ENCODE assay signal across 17 cellular contexts in genomic region chr7:73850212-73850611, GRCh38. TPM values are rescaled to one million over a fixed set of nuclear protein-coding genes. Genes with fewer than 3 reads are reported as not detected.
A peak's percentile ranks its signal among the peaks of the same experiment; 100 is the strongest.
DNase-seq lines count a peak whose midpoint lies in the region; ATAC-seq and TF ChIP-seq lines count a peak whose summit lies in the region.
"Had no signal": no experiment of that assay in that cellular context is flagged by ENCODE, and none has a peak within 500 bp of the region (broad histone marks: within the 10 kb centered on the region; RNA-seq: fewer than 3 reads in every experiment).

No MANE protein-coding gene starts in this region.

- no peaks in the 10 kb centered on the region for H3K27me3 ChIP-seq in SJSA1 (replicated peaks)
- H3K27me3 ChIP-seq in foreskin keratinocyte = no peaks in the 10 kb centered on the region
- peaks cover 0 to 5% (median 0%) of the 10 kb centered on the region in 3 donors for H3K27me3 ChIP-seq in gastrocnemius medialis
- H3K27me3 ChIP-seq: pancreas, upper lobe of left lung had no signal

- no peak overlapping the region for H3K4me3 ChIP-seq in SJSA1
- no peak overlapping the region for H3K4me3 ChIP-seq in gastrocnemius medialis
- H3K4me3 ChIP-seq: BLaER1, lung, pancreas, upper lobe of left lung had no signal

- ATAC-seq in foreskin keratinocyte = no peak
- no peak for ATAC-seq in gastrocnemius medialis
- no peak for ATAC-seq in stimulated activated naive CD8-positive, alpha-beta T cell treated with anti-CD3 and anti-CD28 coated beads, Interleukin-15, amount 100 ng/mL, for 72 hours
- no peak for ATAC-seq in HG03039 (IDR thresholded peaks at IDR 0.05; ENCODE audit: unreplicated experiment)

- H3K9me3 Mint-ChIP-seq in stimulated activated naive CD8-positive, alpha-beta T cell treated with anti-CD3 and anti-CD28 coated beads, Interleukin-15, amount 100 ng/mL, for 72 hours = no peaks in the 10 kb centered on the region
- H3K9me3 Mint-ChIP-seq: activated B cell treated with CpG ODN at 0.5 μM for 24 hours; activated naive CD8-positive, alpha-beta T cell treated with anti-CD3 and anti-CD28 coated beads, Interleukin-2, amount 10 ng/mL, durations not matched to agents 7 days and 5 days; IgD-negative memory B cell had no signal

- no peak overlapping the region for H3K27ac Mint-ChIP-seq in stimulated activated naive CD8-positive, alpha-beta T cell treated with anti-CD3 and anti-CD28 coated beads, Interleukin-15, amount 100 ng/mL, for 72 hours
- H3K27ac Mint-ChIP-seq: activated B cell treated with CpG ODN at 0.5 μM for 24 hours; activated naive CD8-positive, alpha-beta T cell treated with anti-CD3 and anti-CD28 coated beads, Interleukin-2, amount 10 ng/mL, durations not matched to agents 7 days and 5 days; IgD-negative memory B cell had no signal

- H3K4me1 ChIP-seq in SJSA1 (replicated peaks) (peaks cover 37% of the 10 kb centered on the region), foreskin keratinocyte (peaks cover 44% of the 10 kb centered on the region), gastrocnemius medialis (no peaks in the 10 kb centered on the region)

- peaks cover 18% of the 10 kb centered on the region for H3K27me3 Mint-ChIP-seq in stimulated activated naive CD8-positive, alpha-beta T cell treated with anti-CD3 and anti-CD28 coated beads, Interleukin-15, amount 100 ng/mL, for 72 hours

- in situ Hi-C loops in Caki2 (cut with HindIII; ENCODE audit: low pct_unique_long_range_greater_than_20kb, low sequenced_read_pairs) = no loop called here
- in situ Hi-C loops in gastrocnemius medialis (cut with MboI; ENCODE audit: low sequenced_read_pairs in 4 of 4) = loop anchor here in 2 of 4 donors (5.0 to 25.0 kb wide), 3 partner anchors 38 to 245 kb away; partner anchors contain the start of gene MLXIPL (in 1 of the 2)

- H3K27ac ChIP-seq in SJSA1 = peak overlapping the region; percentile 92
- H3K27ac ChIP-seq in foreskin keratinocyte = peak overlapping the region; percentile 97
- H3K27ac ChIP-seq in gastrocnemius medialis = peak overlapping the region; percentile 21 to 56 (median 36)
- H3K27ac ChIP-seq: BLaER1 had no signal

- H3K4me1 Mint-ChIP-seq in stimulated activated naive CD8-positive, alpha-beta T cell treated with anti-CD3 and anti-CD28 coated beads, Interleukin-15, amount 100 ng/mL, for 72 hours = peaks cover 31% of the 10 kb centered on the region

- DNase-seq in Caki2 (ENCODE audit: low read depth) (peak; percentile 62), SJSA1 (ENCODE audit: low read depth in 1 of 2, low spot score in 2 of 2) (no peak), foreskin keratinocyte (no peak), gastrocnemius medialis (no peak), KG1 (lab: John Stamatoyannopoulos, UW) (no peak)
- no peak for DNase-seq in stimulated activated naive CD8-positive, alpha-beta T cell treated with anti-CD3 and anti-CD28 coated beads, Interleukin-15, amount 100 ng/mL, for 72 hours
- DNase-seq in activated CD8-positive, alpha-beta memory T cell treated with anti-CD3 and anti-CD28 coated beads for 24 hours = no peak
- DNase-seq: activated B cell treated with CpG ODN at 0.5 μM for 24 hours; activated naive CD8-positive, alpha-beta T cell treated with anti-CD3 and anti-CD28 coated beads, Interleukin-2, amount 10 ng/mL, durations not matched to agents 7 days and 5 days; stimulated activated CD4-positive, alpha-beta T cell treated with anti-CD3 and anti-CD28 coated beads, Interleukin-15, amount 100 ng/mL, for 24 hours; upper lobe of left lung had no signal

- no peak for TF ChIP-seq POLR2A in gastrocnemius medialis (IDR thresholded peaks at IDR 0.05)

- H3K9me3 ChIP-seq in SJSA1 (replicated peaks) (no peaks in the 10 kb centered on the region), gastrocnemius medialis (no peaks in the 10 kb centered on the region)
- H3K9me3 ChIP-seq: BLaER1, pancreas, upper lobe of left lung had no signal

- H3K4me3 Mint-ChIP-seq in stimulated activated naive CD8-positive, alpha-beta T cell treated with anti-CD3 and anti-CD28 coated beads, Interleukin-15, amount 100 ng/mL, for 72 hours = no peak overlapping the region
- H3K4me3 Mint-ChIP-seq: activated B cell treated with CpG ODN at 0.5 μM for 24 hours; activated naive CD8-positive, alpha-beta T cell treated with anti-CD3 and anti-CD28 coated beads, Interleukin-2, amount 10 ng/mL, durations not matched to agents 7 days and 5 days had no signal

- TF ChIP-seq CTCF in foreskin keratinocyte (conservative IDR thresholded peaks at IDR 0.05) (no peak), gastrocnemius medialis (IDR thresholded peaks at IDR 0.05 in 4 of 5, conservative IDR thresholded peaks at IDR 0.05 in 1 of 5) (no peak)

- intact Hi-C loops in gastrocnemius medialis (cut with DNase I; ENCODE audit: low total_unique reads) = no loop called here

- no peaks in the 10 kb centered on the region for H3K36me3 ChIP-seq in SJSA1
- no peaks in the 10 kb centered on the region for H3K36me3 ChIP-seq in gastrocnemius medialis
- H3K36me3 ChIP-seq: BLaER1, pancreas, upper lobe of left lung had no signal

RNA-seq across cellular contexts. Expression of gene METTL27, which starts 7.9 kb away (rescaled TPM):
- total RNA-seq in Caki2 (2014; rRNA removed; shearing (Covaris generic); ENCODE audit: low replicate concordance) = 60.4 and 71.8 TPM in 2 replicates
- 0.91 and 2.9 TPM in 2 replicates for total RNA-seq in SJSA1 (2014; rRNA removed; shearing (Covaris generic))
- 11.8 and 18.0 TPM in 2 replicates for total RNA-seq in foreskin keratinocyte
- polyA plus RNA-seq in foreskin keratinocyte = 14.3 and 24.7 TPM in 2 replicates
- total RNA-seq in gastrocnemius medialis = 1 to 10 TPM in 1 of 4 donors, under 1 TPM in 3; 0.36 to 1.5 (median 0.53) TPM
- polyA plus RNA-seq: IgD-negative memory B cell had no signal

RNA-seq across cellular contexts. Expression of gene TMEM270, which starts 10.7 kb away (rescaled TPM):
- total RNA-seq in Caki2 (2014; rRNA removed; shearing (Covaris generic); ENCODE audit: low replicate concordance) = 1.7 TPM in 1 of 2 replicates, not detected in the other
- total RNA-seq in SJSA1 (2014; rRNA removed; shearing (Covaris generic)) = not detected in 2 replicates
- total RNA-seq in foreskin keratinocyte (not detected in 2 replicates), gastrocnemius medialis (not detected)
- polyA plus RNA-seq in foreskin keratinocyte = 0.16 TPM in 1 of 2 replicates, not detected in the other
- total RNA-seq: activated B cell treated with CpG ODN at 0.5 μM for 24 hours; activated naive CD8-positive, alpha-beta T cell treated with anti-CD3 and anti-CD28 coated beads, Interleukin-2, amount 10 ng/mL, durations not matched to agents 7 days and 5 days; cerebellum; upper lobe of left lung had no signal
- polyA plus RNA-seq: IgD-negative memory B cell had no signal

RNA-seq across cellular contexts. Expression of gene CLDN4, which starts 19.4 kb away (rescaled TPM):
- 326 and 414 TPM in 2 replicates for total RNA-seq in Caki2 (2014; rRNA removed; shearing (Covaris generic); ENCODE audit: low replicate concordance)
- total RNA-seq in SJSA1 (2014; rRNA removed; shearing (Covaris generic)) = 0.16 TPM in 1 of 2 replicates, not detected in the other
- total RNA-seq in foreskin keratinocyte (8.1 and 16.9 TPM in 2 replicates), gastrocnemius medialis (1 to 10 TPM in 1 of 4 donors, under 1 TPM in 3; 0.16 to 3.7 (median 0.42) TPM)
- polyA plus RNA-seq in foreskin keratinocyte = 8.2 and 18.2 TPM in 2 replicates
- total RNA-seq: activated B cell treated with CpG ODN at 0.5 μM for 24 hours had no signal
- polyA plus RNA-seq: IgD-negative memory B cell had no signal

Comparison
In these comparisons a context has a peak if more than half of its experiments do, and no peak if none do; other contexts are left out.
1. H3K27ac ChIP-seq: peak in every context shown above with its lines; median percentile 97 in foreskin keratinocyte; 92 in SJSA1; 36 in gastrocnemius medialis.
2. RNA of gene CLDN4, which starts 19.4 kb away (total RNA-seq): 326 to 414 TPM in Caki2; 8.1 to 16.9 TPM in foreskin keratinocyte, 0.16 to 3.7 TPM in gastrocnemius medialis and 0.16 TPM in SJSA1; every median in the first group is over 10 times any median in the second.